Comparison of ENCODE assay signal across 14 cellular contexts in the genomic region with DNA sequence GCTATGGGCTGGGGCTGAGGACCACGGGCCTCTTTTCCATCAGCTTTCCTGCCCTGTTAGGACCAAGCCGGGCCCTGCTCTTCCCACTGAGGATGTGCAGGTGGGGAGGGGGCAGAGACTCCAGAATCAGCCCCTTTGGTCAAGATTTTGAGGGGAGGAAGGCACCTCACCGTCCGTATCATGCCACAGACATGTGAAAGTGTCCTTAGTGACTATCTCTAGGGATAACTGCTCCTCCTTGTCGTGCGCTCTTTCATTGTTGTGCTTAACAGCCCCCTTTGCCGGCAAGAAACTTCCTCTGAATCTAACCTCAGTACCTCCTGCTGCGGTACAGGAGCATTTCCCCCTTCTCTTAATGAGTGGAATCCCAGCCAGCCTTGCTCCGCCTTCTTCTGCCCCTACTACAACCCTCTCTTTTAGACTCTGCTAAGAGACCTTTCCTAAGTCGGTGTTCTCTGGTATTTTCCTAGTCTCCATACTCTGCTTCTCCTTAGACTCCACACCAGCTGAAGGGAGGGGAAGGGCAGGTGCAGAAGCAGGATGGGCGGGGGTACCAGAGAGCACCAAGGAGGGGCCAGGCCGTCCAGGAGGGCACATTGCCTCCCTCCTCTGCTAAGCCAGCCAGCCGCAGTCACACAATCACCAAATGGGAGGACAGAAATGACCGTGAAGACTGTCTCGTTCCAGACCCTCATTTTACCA. TPM values are rescaled to one million over a fixed set of nuclear protein-coding genes. Genes with fewer than 3 reads are reported as not detected.
DNase-seq lines count a peak whose midpoint lies in the region; ATAC-seq and TF ChIP-seq lines count a peak whose summit lies in the region.
"Had no signal": no experiment of that assay in that cellular context is flagged by ENCODE, and none has a peak within 500 bp of the region (broad histone marks: within the 10 kb centered on the region; RNA-seq: fewer than 3 reads in every experiment).

No MANE protein-coding gene starts in this region.

- CTCF ChIA-PET in MCF 10A (lab: Yijun Ruan, JAX) = no interaction called here
- CTCF ChIA-PET in mammary epithelial cell (lab: Charles Lee; ENCODE audit: low non-redundant PET) = no interaction called here

- dilution Hi-C loops in mammary epithelial cell (cut with HindIII; ENCODE audit: low sequenced_read_pairs) = no loop called here

- DNase-seq in MCF 10A (ENCODE audit: unreplicated experiment) = no peak
- no peak for DNase-seq in mammary epithelial cell
- DNase-seq in caudate nucleus (lab: John Stamatoyannopoulos, UW) = peak in 5 of 61 donors; percentile 31 to 52 (median 50)
- DNase-seq in mesothelial cell of epicardium (ENCODE audit: low spot score in 2 of 2, unreplicated experiment in 2 of 2) = no peak
- no peak for DNase-seq in NCI-H1694 treated with DMSO at 0.1 percent for 48 hours (lab: John Stamatoyannopoulos, UW)
- DNase-seq: activated CD8-positive, alpha-beta memory T cell treated with anti-CD3 and anti-CD28 coated beads, Interleukin-2, amount 50 U/mL, for 48 hours; NCI-H2081 treated with DMSO at 0.1 percent for 48 hours; SHP77 treated with DMSO at 0.1 percent for 48 hours; stimulated activated naive B cell treated with anti-CD40 and anti-IgM and Interleukin-4, amounts not matched to agents 10 μg/mL and 1 μg/mL and 100 μg/mL, for 72 hours had no signal

- no peaks in the 10 kb centered on the region for H3K9me3 ChIP-seq in mammary epithelial cell (replicated peaks; ENCODE audit: insufficient read depth, low read length)
- H3K9me3 ChIP-seq: breast epithelium had no signal

- POLR2A ChIA-PET in MCF 10A (lab: Yijun Ruan, JAX) = no interaction called here

- H3K4me2 ChIP-seq in mammary epithelial cell (ENCODE audit: insufficient read depth, low read depth, low read length) = no peak overlapping the region

- H3K4me1 ChIP-seq in mammary epithelial cell (ENCODE audit: insufficient read depth, low read length) = no peaks in the 10 kb centered on the region
- H3K4me1 ChIP-seq: breast epithelium had no signal

- H3K27ac ChIP-seq in mammary epithelial cell (ENCODE audit: insufficient read depth, low read depth, low read length) (no peak overlapping the region), caudate nucleus (ENCODE audit: low read depth, low read length) (peak overlapping the region; percentile 94), temporal lobe (ENCODE audit: low read depth, low read length) (peak overlapping the region; percentile 97)

- ATAC-seq in HG03159 (IDR thresholded peaks at IDR 0.05; ENCODE audit: unreplicated experiment) = no peak
- ATAC-seq in GM18858 (IDR thresholded peaks at IDR 0.05; ENCODE audit: unreplicated experiment) = no peak
- ATAC-seq: stimulated activated naive B cell treated with anti-CD40 and anti-IgM and Interleukin-4, amounts not matched to agents 10 μg/mL and 1 μg/mL and 100 μg/mL, for 72 hours had no signal

- no TSS peak for BruUV-seq in MCF 10A (replicated peaks; lab: Mats Ljungman, UMichigan)
- no TSS peak for BruUV-seq in mammary epithelial cell (replicated peaks; lab: Mats Ljungman, UMichigan)

- H3K36me3 Mint-ChIP-seq in MCF 10A (ENCODE audit: insufficient read depth, unreplicated experiment) = no peaks in the 10 kb centered on the region
- H3K36me3 Mint-ChIP-seq in mesothelial cell of epicardium = no peaks in the 10 kb centered on the region
- H3K36me3 Mint-ChIP-seq: stimulated activated naive B cell treated with anti-CD40 and anti-IgM and Interleukin-4, amounts not matched to agents 10 μg/mL and 1 μg/mL and 100 μg/mL, for 72 hours had no signal

- peaks cover 37% of the 10 kb centered on the region for H3K27me3 ChIP-seq in mammary epithelial cell (ENCODE audit: insufficient read depth, low read length)

- H3K4me1 Mint-ChIP-seq in MCF 10A (ENCODE audit: insufficient read depth, unreplicated experiment) = peaks cover 5% of the 10 kb centered on the region
- no peaks in the 10 kb centered on the region for H3K4me1 Mint-ChIP-seq in mesothelial cell of epicardium

- H3K27me3 Mint-ChIP-seq in MCF 10A (ENCODE audit: insufficient read depth, unreplicated experiment) (peaks cover 56% of the 10 kb centered on the region), mesothelial cell of epicardium (ENCODE audit: low read depth) (peaks cover 86% of the 10 kb centered on the region)

- in situ Hi-C loops in mammary epithelial cell (cut with MboI; ENCODE audit: low sequenced_read_pairs in 2 of 2) = no loop called here

- H4K20me1 ChIP-seq in mammary epithelial cell (ENCODE audit: insufficient read depth, low read length) = no peaks in the 10 kb centered on the region

- no peak overlapping the region for H3K4me3 ChIP-seq in mammary epithelial cell (replicated peaks in 1 of 3; ENCODE audit: insufficient read depth in 1 of 3, low read depth in 2 of 3, low read length in 3 of 3)

- H3K79me2 ChIP-seq in mammary epithelial cell (ENCODE audit: insufficient read depth, low read length) = no peaks in the 10 kb centered on the region

- 60% methylated on average over 11 of the region's 15 CpGs for WGBS in mammary epithelial cell (ENCODE audit: low coverage, missing lambda C conversion rate)

- TF ChIP-seq CTCF in MCF 10A (IDR thresholded peaks at IDR 0.05; ENCODE audit: unreplicated experiment) = no peak
- TF ChIP-seq CTCF in mammary epithelial cell (conservative IDR thresholded peaks at IDR 0.05 in 1 of 2, IDR thresholded peaks at IDR 0.05 in 1 of 2; ENCODE audit: extremely low read depth in 1 of 2, insufficient read depth in 1 of 2, low read depth in 1 of 2, low read length in 2 of 2) = no peak
- no peak for TF ChIP-seq CTCF in mesothelial cell of epicardium (IDR thresholded peaks at IDR 0.05; ENCODE audit: unreplicated experiment)

- H3K9me3 Mint-ChIP-seq in MCF 10A (ENCODE audit: unreplicated experiment) (no peaks in the 10 kb centered on the region), mesothelial cell of epicardium (no peaks in the 10 kb centered on the region)
- H3K9me3 Mint-ChIP-seq: stimulated activated naive B cell treated with anti-CD40 and anti-IgM and Interleukin-4, amounts not matched to agents 10 μg/mL and 1 μg/mL and 100 μg/mL, for 72 hours had no signal

- intact Hi-C loops in MCF 10A (cut with micrococcal nuclease) = no loop called here
- intact Hi-C loops in mammary epithelial cell (cut with micrococcal nuclease) = no loop called here

- H3K27ac Mint-ChIP-seq in MCF 10A (ENCODE audit: low read depth, unreplicated experiment) = no peak overlapping the region
- H3K27ac Mint-ChIP-seq in mesothelial cell of epicardium = no peak overlapping the region
- H3K27ac Mint-ChIP-seq: stimulated activated naive B cell treated with anti-CD40 and anti-IgM and Interleukin-4, amounts not matched to agents 10 μg/mL and 1 μg/mL and 100 μg/mL, for 72 hours had no signal

- H3K4me3 Mint-ChIP-seq in MCF 10A (ENCODE audit: unreplicated experiment) = peak overlapping the region; percentile 8
- peak overlapping the region; percentile 64 for H3K4me3 Mint-ChIP-seq in mesothelial cell of epicardium

- H2AFZ ChIP-seq in mammary epithelial cell (ENCODE audit: low read depth, low read length) = no peak overlapping the region

- H3K9ac ChIP-seq in mammary epithelial cell (ENCODE audit: insufficient read depth, low read length) = no peak overlapping the region

- no peaks in the 10 kb centered on the region for H3K36me3 ChIP-seq in mammary epithelial cell (ENCODE audit: insufficient read depth, low read length)
- H3K36me3 ChIP-seq: breast epithelium had no signal

RNA-seq across cellular contexts. Expression of a gene that starts 1.4 kb away (rescaled TPM):
- not detected in 2 replicates for total RNA-seq in MCF 10A (2022)
- under 1 TPM; under 0.01 to 0.33 TPM for total RNA-seq in mammary epithelial cell
- polyA plus RNA-seq in mammary epithelial cell = 0.08 TPM
- polyA minus RNA-seq in mammary epithelial cell = not detected
- 1.4 to 1.5 TPM (median 1.5 TPM) in 3 replicates for total RNA-seq in mesothelial cell of epicardium
- total RNA-seq in temporal lobe = 60.2 TPM
- total RNA-seq: epithelial cell of proximal tubule had no signal

Comparison
In these comparisons a context has a peak if more than half of its experiments do, and no peak if none do; other contexts are left out.
1. RNA of a gene that starts 1.4 kb away (total RNA-seq): 60.2 TPM in temporal lobe (single experiment); 1.4 to 1.5 TPM in mesothelial cell of epicardium, under 0.01 to 0.33 TPM in mammary epithelial cell and not detected in MCF 10A; every median in the first group is over 10 times any median in the second.